ENCODE assay signal across 2 cellular contexts in genomic region chr7:95693551-95694333, GRCh38.
TF ChIP-seq lines count a peak whose summit lies in the region.

No MANE protein-coding gene starts in this region.

TF ChIP-seq in A549, 52 proteins besides CTCF, POLR2A, EP300 and RAD21 (continued from another document):
- TF ChIP-seq USF2 (IDR thresholded peaks at IDR 0.05) (no peak), KDM5A (IDR thresholded peaks at IDR 0.05) (no peak), HOXA7 (CRISPR knock-in tag; IDR thresholded peaks at IDR 0.05) (no peak), TFCP2L1 (CRISPR knock-in tag; IDR thresholded peaks at IDR 0.05) (no peak), KDM1A (IDR thresholded peaks at IDR 0.05; ENCODE audit: low read depth) (no peak), CHD2 (IDR thresholded peaks at IDR 0.05; ENCODE audit: low read length, partially characterized antibody) (no peak), ELK1 (IDR thresholded peaks at IDR 0.05; ENCODE audit: low read depth, low read length) (no peak), NFE2L2 (conservative IDR thresholded peaks at IDR 0.05; ENCODE audit: low read length) (no peak), MAX (IDR thresholded peaks at IDR 0.05) (no peak), JUN (IDR thresholded peaks at IDR 0.05) (no peak), RARB (CRISPR knock-in tag; IDR thresholded peaks at IDR 0.05) (no peak), RNF2 (IDR thresholded peaks at IDR 0.05; ENCODE audit: borderline replicate concordance, low read depth) (no peak), HMGXB4 (CRISPR knock-in tag; IDR thresholded peaks at IDR 0.05; ENCODE audit: borderline replicate concordance) (no peak), CBX2 (IDR thresholded peaks at IDR 0.05; ENCODE audit: borderline replicate concordance, low read depth) (no peak), GATA3 (IDR thresholded peaks at IDR 0.05; ENCODE audit: borderline replicate concordance) (no peak), ATOH8 (CRISPR knock-in tag; IDR thresholded peaks at IDR 0.05; ENCODE audit: low read depth) (no peak), NPAS2 (CRISPR knock-in tag; IDR thresholded peaks at IDR 0.05; ENCODE audit: borderline replicate concordance) (no peak), HOXB5 (CRISPR knock-in tag; IDR thresholded peaks at IDR 0.05) (no peak)

TF ChIP-seq in IMR-90, 13 proteins besides CTCF, POLR2A, EP300 and RAD21 (continued from another document):
- TF ChIP-seq ELK1 (IDR thresholded peaks at IDR 0.05; ENCODE audit: borderline replicate concordance, low read depth, low read length), result no peak
- TF ChIP-seq RFX5 (IDR thresholded peaks at IDR 0.05; ENCODE audit: low read depth, low read length), result no peak
- no peak for TF ChIP-seq CHD1 (IDR thresholded peaks at IDR 0.05; ENCODE audit: low read depth, low read length)
- TF ChIP-seq NFE2L2 (IDR thresholded peaks at IDR 0.05; ENCODE audit: low read depth, low read length), result no peak
- TF ChIP-seq MXI1 (IDR thresholded peaks at IDR 0.05; ENCODE audit: borderline replicate concordance, low read depth, low read length), result no peak
- no peak for TF ChIP-seq BHLHE40 (IDR thresholded peaks at IDR 0.05; ENCODE audit: low read depth, low read length)
- TF ChIP-seq CEBPB (IDR thresholded peaks at IDR 0.05; ENCODE audit: low read depth, low read length), result no peak
- TF ChIP-seq USF2 (IDR thresholded peaks at IDR 0.05; ENCODE audit: low read depth, low read length), result no peak
- no peak for TF ChIP-seq RCOR1 (IDR thresholded peaks at IDR 0.05; ENCODE audit: insufficient replicate concordance, low read length)
- TF ChIP-seq MAZ (IDR thresholded peaks at IDR 0.05; ENCODE audit: borderline replicate concordance, low read depth, low read length), result no peak
TF ChIP-seq in IMR-90: peak in this region for 0.
